ENCODE assay signal across 21 cellular contexts in genomic region chr1:36067871-36068270, GRCh38. TPM values are rescaled to one million over a fixed set of nuclear protein-coding genes. Genes with fewer than 3 reads are reported as not detected.
"Had no signal": no experiment of that assay in that cellular context is flagged by ENCODE, and none has a peak within 500 bp of the region (broad histone marks: within the 10 kb centered on the region; RNA-seq: fewer than 3 reads in every experiment).

No MANE protein-coding gene starts in this region.

- FAIRE-seq: colon, kidney had no signal

- ATAC-seq: gastroesophageal sphincter; left colon; left ventricle myocardium superior; mucosa of descending colon; naive thymus-derived CD8-positive, alpha-beta T cell; right cardiac atrium had no signal

- H3K4me1 ChIP-seq: gastroesophageal sphincter, testis, tibial nerve had no signal

- H3K36me3 ChIP-seq: neutrophil, tibial nerve had no signal

- H3K4me3 ChIP-seq: gastroesophageal sphincter, mucosa of descending colon, testis, tibial nerve had no signal

- DNase-seq: dermis blood vessel endothelial cell; effector CD4-positive, alpha-beta T cell; endodermal cell; kidney; left colon; left ventricle myocardium superior; mucosa of descending colon; naive thymus-derived CD8-positive, alpha-beta T cell; right cardiac atrium; small intestine; stimulated activated CD4-positive, alpha-beta T cell treated with anti-CD3 and anti-CD28 coated beads, Interleukin-12 subunit alpha, Interleukin-12 subunit beta, amount 100 ng/mL, for 4 hours; stimulated activated CD4-positive, alpha-beta T cell treated with anti-CD3 and anti-CD28 coated beads, Interleukin-2, amount 100 ng/mL, for 48 hours; stimulated activated naive CD4-positive, alpha-beta T cell treated with Interleukin-2 at 50 U/mL for 16 hours; testis had no signal

- H3K27ac ChIP-seq: gastroesophageal sphincter, neutrophil, testis, tibial nerve had no signal

- H3K9me3 ChIP-seq: gastroesophageal sphincter, mucosa of descending colon, testis, tibial nerve had no signal

- H3K27me3 ChIP-seq: gastroesophageal sphincter, neutrophil, testis, tibial nerve had no signal

RNA-seq across cellular contexts. Expression of gene TEKT2, which starts 16.0 kb away (rescaled TPM):
- total RNA-seq: left colon; left ventricle myocardium superior; naive thymus-derived CD8-positive, alpha-beta T cell; posterior vena cava; ureter had no signal
- polyA plus RNA-seq: naive thymus-derived CD8-positive, alpha-beta T cell had no signal

RNA-seq across cellular contexts. Expression of gene COL8A2, which starts 57.2 kb away (rescaled TPM):
- polyA plus RNA-seq: neural cell had no signal
